In the genomic region with DNA sequence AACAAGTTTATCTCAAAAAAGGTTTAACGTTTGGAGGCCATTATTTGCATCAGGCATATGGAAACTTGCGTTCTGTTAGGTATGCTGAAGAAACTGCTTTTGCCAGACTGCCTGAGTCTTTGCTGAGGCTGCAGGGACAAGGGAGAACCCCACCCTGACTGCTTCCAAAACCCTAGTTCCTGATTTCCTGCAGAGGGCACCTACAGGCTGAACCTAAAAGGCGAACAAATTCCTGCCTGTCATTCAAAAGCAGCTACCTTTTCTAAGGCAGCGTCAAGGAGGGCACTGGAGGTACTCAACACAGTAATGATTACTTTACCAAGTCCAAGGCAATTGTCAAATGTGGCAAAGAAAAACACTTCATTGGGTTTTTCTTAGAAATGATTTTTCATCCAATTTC, we compare ENCODE assay signal across 13 cellular contexts. TPM values are rescaled to one million over a fixed set of nuclear protein-coding genes. Genes with fewer than 3 reads are reported as not detected.
DNase-seq lines count a peak whose midpoint lies in the region; ATAC-seq and TF ChIP-seq lines count a peak whose summit lies in the region.
"Had no signal": no experiment of that assay in that cellular context is flagged by ENCODE, and none has a peak within 500 bp of the region (broad histone marks: within the 10 kb centered on the region; RNA-seq: fewer than 3 reads in every experiment).

No MANE protein-coding gene starts in this region.

- H3K9me3 ChIP-seq in left ventricle myocardium inferior (replicated peaks) (no peaks in the 10 kb centered on the region), right cardiac atrium (ENCODE audit: control insufficient read depth, low read length) (no peaks in the 10 kb centered on the region)
- H3K9me3 ChIP-seq: esophagus squamous epithelium, SJSA1 had no signal

- 44% methylated on average over 4 of the region's 4 CpGs for WGBS in right cardiac atrium

- no peak for ATAC-seq in left ventricle myocardium superior
- ATAC-seq in right cardiac atrium: no peak

- H3K4me1 ChIP-seq in left ventricle myocardium inferior: peaks cover 42% of the 10 kb centered on the region
- no peaks in the 10 kb centered on the region for H3K4me1 ChIP-seq in right cardiac atrium (ENCODE audit: control insufficient read depth, insufficient read depth, low read length)

- intact Hi-C loops in left ventricle myocardium inferior (cut with micrococcal nuclease): no loop called here
- intact Hi-C loops in left ventricle myocardium superior (cut with micrococcal nuclease): no loop called here
- intact Hi-C loops in right cardiac atrium (cut with DNase I): loop anchor here in 3 of 4 donors (5.0 to 10.0 kb wide), 3 partner anchors 84 to 136 kb away; no protein-coding TSS in a partner anchor

- DNase-seq in left ventricle myocardium inferior (no peak), left ventricle myocardium superior (no peak), NB4 (ENCODE audit: low read depth) (peak; percentile 19), right cardiac atrium (no peak), superior temporal gyrus (ENCODE audit: extremely low spot score) (peak; percentile 38), NCI-H128 (lab: John Stamatoyannopoulos, UW; ENCODE audit: unreplicated experiment) (no peak), EL (no peak), cortex of kidney (lab: John Stamatoyannopoulos, UW) (no peak)
- DNase-seq: esophagus squamous epithelium, islet precursor cell, NCI-H510A had no signal

- H3K36me3 ChIP-seq in left ventricle myocardium inferior: peaks cover 10% of the 10 kb centered on the region
- H3K36me3 ChIP-seq: SJSA1 had no signal

- no peak for TF ChIP-seq POLR2A in NB4 (IDR thresholded peaks at IDR 0.05; ENCODE audit: extremely low read depth, insufficient read length)

- H3K4me3 ChIP-seq in left ventricle myocardium inferior (peak overlapping the region; percentile 74), NB4 (ENCODE audit: low read depth, low read length) (no peak overlapping the region), right cardiac atrium (ENCODE audit: low read length) (peak overlapping the region; percentile 50)
- H3K4me3 ChIP-seq: SJSA1 had no signal

- no peaks in the 10 kb centered on the region for H3K27me3 ChIP-seq in left ventricle myocardium inferior (ENCODE audit: low read depth)
- H3K27me3 ChIP-seq in right cardiac atrium (ENCODE audit: control insufficient read depth, insufficient read depth): no peaks in the 10 kb centered on the region

- TF ChIP-seq CTCF in left ventricle myocardium inferior (IDR thresholded peaks at IDR 0.05; ENCODE audit: borderline replicate concordance) (no peak), NB4 (IDR thresholded peaks at IDR 0.05; ENCODE audit: low read depth, low read length) (no peak)

- H3K27ac ChIP-seq in left ventricle myocardium inferior (replicated peaks) (peak overlapping the region; percentile 89), right cardiac atrium (ENCODE audit: low read length) (peak overlapping the region; percentile 69)
- H3K27ac ChIP-seq: C4-2B, SJSA1 had no signal

RNA-seq across cellular contexts. Expression of a gene that starts 0.6 kb away (rescaled TPM):
- total RNA-seq in left ventricle myocardium inferior: 92.0 TPM
- 96.8 TPM for total RNA-seq in left ventricle myocardium superior
- 100 to 1,000 TPM; 125 to 226 (median 200) TPM for total RNA-seq in right cardiac atrium
- 66.2 TPM for polyA plus RNA-seq in right cardiac atrium
- total RNA-seq: SJSA1 had no signal

Comparison
In these comparisons a context has a peak if more than half of its experiments do, and no peak if none do; other contexts are left out.
1. intact Hi-C loops: an anchor here in right cardiac atrium (5.0 to 10.0 kb wide); none called in left ventricle myocardium inferior and left ventricle myocardium superior.
2. DNase-seq: peak in NB4 (single experiment) and superior temporal gyrus (single experiment); none in left ventricle myocardium inferior (single experiment), left ventricle myocardium superior (single experiment), right cardiac atrium (0 of 3), NCI-H128 (single experiment), EL (single experiment) and cortex of kidney (single experiment).